ENCODE assay signal across 11 cellular contexts in the genomic region with DNA sequence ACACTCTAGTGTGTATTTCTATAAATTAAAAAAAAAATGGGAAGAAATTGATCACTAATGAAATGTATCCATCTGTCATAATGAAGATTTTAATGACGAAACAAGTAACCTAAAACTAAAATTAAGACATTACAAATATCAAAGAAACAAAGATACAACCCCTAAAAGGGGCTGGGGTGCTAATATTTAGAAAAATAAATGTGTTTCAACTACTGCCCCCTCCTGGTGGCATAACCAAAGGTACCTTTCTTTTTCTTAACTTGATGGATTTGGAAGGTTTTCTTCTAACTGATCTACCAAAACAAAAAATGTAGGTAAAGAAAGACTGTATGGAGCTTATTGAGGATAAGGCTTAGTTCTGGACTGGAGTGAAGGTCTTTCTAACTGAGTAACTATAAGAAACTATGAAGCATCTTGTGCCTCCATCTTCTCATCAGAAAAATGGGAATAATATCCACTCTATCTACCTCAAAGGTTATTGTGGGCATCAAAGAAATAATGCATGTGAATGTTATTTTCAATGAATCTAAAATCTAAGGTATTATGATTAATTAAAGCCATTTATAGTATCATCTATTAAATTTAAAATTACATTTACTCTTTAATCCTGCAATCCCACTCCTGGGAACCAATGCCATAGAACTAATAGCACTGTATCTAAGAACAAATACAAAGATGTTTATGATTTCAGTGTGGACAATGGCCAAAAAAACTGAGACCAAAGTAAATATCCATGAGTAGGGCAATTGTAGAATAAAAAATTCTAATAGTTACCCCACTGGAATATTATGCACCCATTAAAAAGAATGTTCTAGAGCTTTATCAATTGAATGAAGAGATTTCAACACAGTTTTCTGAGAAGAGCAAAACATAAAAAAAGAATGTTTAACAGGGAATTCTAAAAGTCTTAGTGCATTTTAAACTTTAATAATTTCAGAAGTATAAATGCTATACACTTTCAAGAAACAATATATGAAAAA.
DNase-seq lines count a peak whose midpoint lies in the region; ATAC-seq and TF ChIP-seq lines count a peak whose summit lies in the region.
"Had no signal": no experiment of that assay in that cellular context is flagged by ENCODE, and none has a peak within 500 bp of the region (broad histone marks: within the 10 kb centered on the region; RNA-seq: fewer than 3 reads in every experiment).

No MANE protein-coding gene starts in this region.

- peaks cover 35% of the 10 kb centered on the region for H3K36me3 Mint-ChIP-seq in activated CD4-positive, alpha-beta T cell treated with anti-CD3 and anti-CD28 coated beads for 36 hours (ENCODE audit: low read depth)

- no peaks in the 10 kb centered on the region for H3K36me3 ChIP-seq in colonic mucosa
- H3K36me3 ChIP-seq: tibial nerve had no signal

- intact Hi-C loops in activated CD4-positive, alpha-beta T cell treated with anti-CD3 and anti-CD28 coated beads for 36 hours (cut with DNase I, micrococcal nuclease) = loop anchor here (5.0 kb wide), 3 partner anchors 72 to 298 kb away; no protein-coding TSS in a partner anchor
- intact Hi-C loops in colonic mucosa (cut with DNase I) = loop anchor here (10.0 kb wide), 1 partner anchor 215 kb away; no protein-coding TSS in a partner anchor

- ATAC-seq in activated CD4-positive, alpha-beta T cell treated with anti-CD3 and anti-CD28 coated beads for 36 hours = no peak
- no peak for ATAC-seq in HG03460 (IDR thresholded peaks at IDR 0.05; ENCODE audit: unreplicated experiment)

- H3K27ac Mint-ChIP-seq in activated CD4-positive, alpha-beta T cell treated with anti-CD3 and anti-CD28 coated beads for 36 hours = no peak overlapping the region

- peak; percentile 40 for TF ChIP-seq CTCF in colonic mucosa (IDR thresholded peaks at IDR 0.05)
- peak; percentile 49 for TF ChIP-seq CTCF in retinal pigment epithelial cell (conservative IDR thresholded peaks at IDR 0.05; ENCODE audit: low read depth, low read length)
- no peak for TF ChIP-seq CTCF in GM20000 (IDR thresholded peaks at IDR 0.05; ENCODE audit: extremely low read depth, missing control alignments)

- H3K9me3 Mint-ChIP-seq in activated CD4-positive, alpha-beta T cell treated with anti-CD3 and anti-CD28 coated beads for 36 hours (ENCODE audit: low read depth) = peaks cover 2% of the 10 kb centered on the region

- POLR2A ChIA-PET in activated CD4-positive, alpha-beta T cell treated with anti-CD3 and anti-CD28 coated beads for 36 hours (lab: Charles Lee) = interaction anchor here (0.7 to 1.2 kb wide), 2 partner anchors 83 to 91 kb away, joined by 3 read pairs; no protein-coding TSS in a partner anchor

- H3K27me3 ChIP-seq in colonic mucosa = no peaks in the 10 kb centered on the region
- H3K27me3 ChIP-seq: tibial nerve had no signal

- no peak overlapping the region for H3K4me3 Mint-ChIP-seq in activated CD4-positive, alpha-beta T cell treated with anti-CD3 and anti-CD28 coated beads for 36 hours

- no peaks in the 10 kb centered on the region for H3K9me3 ChIP-seq in colonic mucosa
- H3K9me3 ChIP-seq: tibial nerve had no signal

- no peak overlapping the region for H3K27ac ChIP-seq in colonic mucosa

- CTCF ChIA-PET in activated CD4-positive, alpha-beta T cell treated with anti-CD3 and anti-CD28 coated beads for 36 hours (lab: Charles Lee) = interaction anchor here (0.5 to 2.0 kb wide), 21 partner anchors 9 to 283 kb away, joined by 3 to 11 read pairs (median 4); no protein-coding TSS in a partner anchor

- H3K4me3 ChIP-seq in colonic mucosa (no peak overlapping the region), retinal pigment epithelial cell (ENCODE audit: low read length) (no peak overlapping the region)
- H3K4me3 ChIP-seq: tibial nerve had no signal

- peak; percentile 46 for DNase-seq in activated CD4-positive, alpha-beta T cell treated with anti-CD3 and anti-CD28 coated beads for 36 hours
- DNase-seq in activated CD4-positive, alpha-beta T cell treated with anti-CD3 and anti-CD28 coated beads for 1 hour = no peak
- DNase-seq in NAMALWA (ENCODE audit: low spot score) (peak; percentile 63), colonic mucosa (no peak), retinal pigment epithelial cell (ENCODE audit: low read depth) (no peak), GM20000 (ENCODE audit: low spot score) (no peak), NCI-H526 (lab: John Stamatoyannopoulos, UW) (no peak)
- DNase-seq: NCI-H1417, retina had no signal

- H3K27me3 Mint-ChIP-seq in activated CD4-positive, alpha-beta T cell treated with anti-CD3 and anti-CD28 coated beads for 36 hours = no peaks in the 10 kb centered on the region

- peaks cover 79% of the 10 kb centered on the region for H3K4me1 Mint-ChIP-seq in activated CD4-positive, alpha-beta T cell treated with anti-CD3 and anti-CD28 coated beads for 36 hours

- H3K4me1 ChIP-seq in colonic mucosa = peaks cover 6% of the 10 kb centered on the region

- no peak overlapping the region for H3K9ac ChIP-seq in colonic mucosa (ENCODE audit: low read depth in 2 of 2, low read length in 2 of 2)

Comparison
In these comparisons a context has a peak if more than half of its experiments do, and no peak if none do; other contexts are left out.
1. DNase-seq: peak in activated CD4-positive, alpha-beta T cell treated with anti-CD3 and anti-CD28 coated beads for 36 hours (single experiment) and NAMALWA (single experiment); none in activated CD4-positive, alpha-beta T cell treated with anti-CD3 and anti-CD28 coated beads for 1 hour (single experiment), colonic mucosa (single experiment), retinal pigment epithelial cell (single experiment), GM20000 (single experiment) and NCI-H526 (0 of 2).